In genomic region chr12:55659486-55660385, GRCh38 we compare ENCODE assay signal across 9 cellular contexts. TPM values are rescaled to one million over a fixed set of nuclear protein-coding genes. Genes with fewer than 3 reads are reported as not detected.
DNase-seq lines count a peak whose midpoint lies in the region; ATAC-seq and TF ChIP-seq lines count a peak whose summit lies in the region.
"Had no signal": no experiment of that assay in that cellular context is flagged by ENCODE, and none has a peak within 500 bp of the region (broad histone marks: within the 10 kb centered on the region; RNA-seq: fewer than 3 reads in every experiment).

No MANE protein-coding gene starts in this region.

- no peak overlapping the region for H3K4me3 Mint-ChIP-seq in CD14-positive monocyte

- H3K36me3 ChIP-seq in ascending aorta: no peaks in the 10 kb centered on the region

- peaks cover 0 to 2% (median 0%) of the 10 kb centered on the region in 3 donors for H3K27me3 Mint-ChIP-seq in CD14-positive monocyte (ENCODE audit: low read depth in 3 of 3)

- H3K36me3 Mint-ChIP-seq in CD14-positive monocyte: no peaks in the 10 kb centered on the region

- H3K9me3 ChIP-seq in ascending aorta: no peaks in the 10 kb centered on the region

- H3K27ac ChIP-seq in ascending aorta: no peak overlapping the region

- H3K27me3 ChIP-seq in ascending aorta: no peaks in the 10 kb centered on the region

- intact Hi-C loops in CD14-positive monocyte (cut with micrococcal nuclease) (loop anchor here (5.0 kb wide), 4 partner anchors 37 to 63 kb away; partner anchors contain the start of genes ITGA7 (in 1 of the 2) and RDH5 (in 1 of the 2)), ascending aorta (cut with DNase I) (loop anchor here (2.0 to 10.0 kb wide), 3 partner anchors 63 to 155 kb away; partner anchors contain the start of genes ORMDL2, RDH5 and SARNP)

- H3K4me1 Mint-ChIP-seq in CD14-positive monocyte: peaks cover 29% of the 10 kb centered on the region

- H3K27ac Mint-ChIP-seq in CD14-positive monocyte: no peak overlapping the region

- no peak for DNase-seq in CD14-positive monocyte (ENCODE audit: low spot score)
- DNase-seq in HS-5 (ENCODE audit: low read depth): peak; percentile 9
- DNase-seq in ascending aorta (ENCODE audit: low spot score in 2 of 2): no peak
- peak; percentile 26 to 46 for DNase-seq in lung microvascular endothelial cell (ENCODE audit: low read depth in 2 of 2)
- no peak for DNase-seq in NCI-H1105 (lab: John Stamatoyannopoulos, UW)
- no peak for DNase-seq in NCI-H1092 (lab: John Stamatoyannopoulos, UW)
- DNase-seq in NCI-H2029 treated with DMSO at 0.1 percent for 48 hours (lab: John Stamatoyannopoulos, UW): no peak

- no peak for ATAC-seq in HG03097 (IDR thresholded peaks at IDR 0.05; ENCODE audit: low FRiP score, unreplicated experiment)

- H3K4me1 ChIP-seq in ascending aorta: no peaks in the 10 kb centered on the region

- H3K4me3 ChIP-seq in ascending aorta: no peak overlapping the region

- TF ChIP-seq CTCF in CD14-positive monocyte (IDR thresholded peaks at IDR 0.05) (peak; percentile 42), ascending aorta (IDR thresholded peaks at IDR 0.05) (peak in 2 of 3 experiments; percentile 53 to 63)

- peaks cover 0 to 3% (median 0%) of the 10 kb centered on the region in 7 donors for H3K9me3 Mint-ChIP-seq in CD14-positive monocyte

RNA-seq across cellular contexts. Expression of gene OR10P1, which starts 23.0 kb away (rescaled TPM):
- polyA plus RNA-seq in CD14-positive monocyte: not detected
- total RNA-seq in ascending aorta (not detected), lung microvascular endothelial cell (not detected in 2 replicates)
- total RNA-seq: glomerular endothelial cell had no signal

RNA-seq across cellular contexts. Expression of gene ITGA7, which starts 48.0 kb away (rescaled TPM):
- under 1 TPM; 0.23 to 0.55 TPM for polyA plus RNA-seq in CD14-positive monocyte
- 246 TPM for total RNA-seq in ascending aorta
- under 0.01 and 0.20 TPM in 2 replicates for total RNA-seq in lung microvascular endothelial cell

RNA-seq across cellular contexts. Expression of gene BLOC1S1, which starts 56.1 kb away (rescaled TPM):
- polyA plus RNA-seq in CD14-positive monocyte: 100 to 1,000 TPM; 222 to 223 TPM
- total RNA-seq in ascending aorta (57.2 TPM), lung microvascular endothelial cell (57.1 and 65.3 TPM in 2 replicates)

Comparison
In these comparisons a context has a peak if more than half of its experiments do, and no peak if none do; other contexts are left out.
1. DNase-seq: peak in HS-5 (single experiment) and lung microvascular endothelial cell (2 of 2); none in CD14-positive monocyte (single experiment), ascending aorta (0 of 2), NCI-H1105 (single experiment), NCI-H1092 (single experiment) and NCI-H2029 treated with DMSO at 0.1 percent for 48 hours (single experiment).
2. RNA of gene ITGA7, which starts 48.0 kb away (total RNA-seq): 246 TPM in ascending aorta (single experiment); under 0.01 to 0.20 TPM in lung microvascular endothelial cell; every median in the first group is over 100 times any median in the second.